In genomic region chr18:36179562-36180334, GRCh38 we compare ENCODE assay signal across 2 cellular contexts.
TF ChIP-seq lines count a peak whose summit lies in the region.

No MANE protein-coding gene starts in this region.

TF ChIP-seq in GM12878, 131 proteins besides CTCF, POLR2A, EP300 and RAD21:
- TF ChIP-seq ELK1 (IDR thresholded peaks at IDR 0.05; ENCODE audit: low read depth, low read length) (no peak), ZSCAN29 (IDR thresholded peaks at IDR 0.05) (no peak), NBN (IDR thresholded peaks at IDR 0.05) (no peak), EED (IDR thresholded peaks at IDR 0.05; ENCODE audit: low read depth) (0 out of 2 replicates have a peak, but pooled peaks have one; percentile 26), SPI1 (IDR thresholded peaks at IDR 0.05; ENCODE audit: borderline replicate concordance, insufficient read depth, low read depth, low read length) (peak; percentile 56; the same call in 1 of the 2 replicates)
TF ChIP-seq in GM12878: peak in this region for 2.

TF ChIP-seq in liver, 16 proteins besides CTCF, POLR2A, EP300 and RAD21:
- peak; percentile 5 for TF ChIP-seq SP1 (IDR thresholded peaks at IDR 0.05)
- no peak for TF ChIP-seq YY1 (IDR thresholded peaks at IDR 0.05)
- TF ChIP-seq GABPA (IDR thresholded peaks at IDR 0.05 in 1 of 2, conservative IDR thresholded peaks at IDR 0.05 in 1 of 2), result no peak
- no peak for TF ChIP-seq HNF4G (IDR thresholded peaks at IDR 0.05)
- TF ChIP-seq FOXA2 (IDR thresholded peaks at IDR 0.05), result no peak
- TF ChIP-seq JUND (IDR thresholded peaks at IDR 0.05), result no peak
- no peak for TF ChIP-seq TAF1 (conservative IDR thresholded peaks at IDR 0.05)
- TF ChIP-seq ZBTB33 (IDR thresholded peaks at IDR 0.05), result no peak
- TF ChIP-seq ATF3 (IDR thresholded peaks at IDR 0.05), result no peak
- TF ChIP-seq RXRA (IDR thresholded peaks at IDR 0.05), result peak; percentile 6 to 21
- TF ChIP-seq FOXA1 (IDR thresholded peaks at IDR 0.05), result no peak
- no peak for TF ChIP-seq HNF4A (conservative IDR thresholded peaks at IDR 0.05)
- no peak for TF ChIP-seq REST (IDR thresholded peaks at IDR 0.05)
- no peak for TF ChIP-seq EGR1 (IDR thresholded peaks at IDR 0.05; ENCODE audit: low read depth in 2 of 2)
- peak; percentile 63 for TF ChIP-seq NR2F2 (IDR thresholded peaks at IDR 0.05)
